Comparison of ENCODE assay signal across 1 cellular context in genomic region chrX:48890934-48891401, GRCh38.
A peak's percentile ranks its signal among the peaks of the same experiment; 100 is the strongest.
TF ChIP-seq lines count a peak whose summit lies in the region.

No MANE protein-coding gene starts in this region.

TF ChIP-seq in K562, 482 proteins besides CTCF, POLR2A, EP300 and RAD21:
- TF ChIP-seq, protein P1, sequence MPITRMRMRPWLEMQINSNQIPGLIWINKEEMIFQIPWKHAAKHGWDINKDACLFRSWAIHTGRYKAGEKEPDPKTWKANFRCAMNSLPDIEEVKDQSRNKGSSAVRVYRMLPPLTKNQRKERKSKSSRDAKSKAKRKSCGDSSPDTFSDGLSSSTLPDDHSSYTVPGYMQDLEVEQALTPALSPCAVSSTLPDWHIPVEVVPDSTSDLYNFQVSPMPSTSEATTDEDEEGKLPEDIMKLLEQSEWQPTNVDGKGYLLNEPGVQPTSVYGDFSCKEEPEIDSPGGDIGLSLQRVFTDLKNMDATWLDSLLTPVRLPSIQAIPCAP (CRISPR knock-in tag; IDR thresholded peaks at IDR 0.05; ENCODE audit: borderline replicate concordance) = no peak
- TF ChIP-seq MAZ (CRISPR knock-in tag; conservative IDR thresholded peaks at IDR 0.05 in 1 of 2, IDR thresholded peaks at IDR 0.05 in 1 of 2) (no peak), JUN (IDR thresholded peaks at IDR 0.05; ENCODE audit: borderline replicate concordance, low read depth, low read length) (no peak), JUN (CRISPR knock-in tag; IDR thresholded peaks at IDR 0.05; ENCODE audit: borderline replicate concordance) (no peak), MIER1 (IDR thresholded peaks at IDR 0.05; ENCODE audit: low read depth) (0 out of 2 replicates have a peak, but pooled peaks have one; percentile 18), NKRF (IDR thresholded peaks at IDR 0.05; ENCODE audit: borderline replicate concordance) (0 out of 2 replicates have a peak, but pooled peaks have one; percentile 45), GATAD2B (IDR thresholded peaks at IDR 0.05; ENCODE audit: borderline replicate concordance) (no peak), HMG20A (CRISPR knock-in tag; conservative IDR thresholded peaks at IDR 0.05) (no peak), SRSF3 (IDR thresholded peaks at IDR 0.05; ENCODE audit: insufficient read depth, low read length) (no peak)
